ENCODE assay signal across 7 cellular contexts in the genomic region with DNA sequence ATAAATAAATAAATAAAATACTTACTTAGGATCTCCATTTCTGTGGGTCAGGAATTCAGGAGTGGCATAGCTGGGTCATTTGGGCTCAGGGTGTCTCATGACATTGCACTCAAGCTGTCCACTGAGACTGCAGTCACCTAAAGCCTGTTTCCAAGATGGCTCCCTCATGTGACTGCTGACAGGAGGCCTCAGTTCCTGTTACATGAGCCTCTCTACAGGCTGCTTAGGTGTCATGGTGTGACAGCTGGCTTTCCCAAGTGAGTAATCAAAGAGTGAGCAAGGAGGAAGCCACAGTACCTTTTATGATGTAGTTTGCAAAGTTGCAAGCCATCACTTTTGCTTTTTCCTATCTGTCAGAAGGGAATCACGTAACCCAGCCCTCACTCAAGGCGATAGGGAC. TPM values are rescaled to one million over a fixed set of nuclear protein-coding genes. Genes with fewer than 3 reads are reported as not detected.
DNase-seq lines count a peak whose midpoint lies in the region; ATAC-seq and TF ChIP-seq lines count a peak whose summit lies in the region.
"Not testable (repeated sequence)": the region's sequence is repeated elsewhere in the genome, so short reads cannot be mapped to it uniquely, and the experiment has no call there.

No MANE protein-coding gene starts in this region.

- H3K4me3 ChIP-seq in DND-41 (ENCODE audit: low read depth in 1 of 2, low read length in 2 of 2); naive thymus-derived CD4-positive, alpha-beta T cell (ENCODE audit: low read length): not testable (repeated sequence)

- H2AFZ ChIP-seq in DND-41 (ENCODE audit: low read depth, low read length): not testable (repeated sequence)

- H3K9ac ChIP-seq in DND-41 (ENCODE audit: low read depth, low read length): not testable (repeated sequence)

- not testable (repeated sequence) for H4K20me1 ChIP-seq in DND-41 (ENCODE audit: insufficient read depth, low read length)

- not testable (repeated sequence) for H3K4me2 ChIP-seq in DND-41 (ENCODE audit: insufficient read depth, low read length)

- H3K27ac Mint-ChIP-seq in WTC11: peak overlapping the region; percentile 70; the same call in 1 of the 2 replicates
- not testable (repeated sequence) for H3K27ac Mint-ChIP-seq in activated CD8-positive, alpha-beta memory T cell treated with anti-CD3 and anti-CD28 coated beads, Interleukin-2, amount 10 ng/mL, durations not matched to agents 7 days and 5 days; activated naive CD8-positive, alpha-beta T cell treated with anti-CD3 and anti-CD28 coated beads, Interleukin-2, amount 10 ng/mL, durations not matched to agents 7 days and 5 days; naive thymus-derived CD4-positive, alpha-beta T cell; stimulated activated effector memory CD8-positive, alpha-beta T cell treated with anti-CD3 and anti-CD28 coated beads, Interleukin-12 subunit alpha, Interleukin-12 subunit beta, amount 100 ng/mL, for 72 hours

- not testable (repeated sequence) for H3K27me3 ChIP-seq in DND-41 (ENCODE audit: insufficient read depth, low read length, poor library complexity); naive thymus-derived CD4-positive, alpha-beta T cell (ENCODE audit: control insufficient read depth in 2 of 2, insufficient read depth in 2 of 2, low read length in 2 of 2)

- DNase-seq in DND-41; WTC11 (ENCODE audit: low spot score); activated CD8-positive, alpha-beta memory T cell treated with anti-CD3 and anti-CD28 coated beads, Interleukin-2, amount 10 ng/mL, durations not matched to agents 7 days and 5 days; activated naive CD8-positive, alpha-beta T cell treated with anti-CD3 and anti-CD28 coated beads, Interleukin-2, amount 10 ng/mL, durations not matched to agents 7 days and 5 days; naive thymus-derived CD4-positive, alpha-beta T cell; stimulated activated effector memory CD8-positive, alpha-beta T cell treated with anti-CD3 and anti-CD28 coated beads, Interleukin-12 subunit alpha, Interleukin-12 subunit beta, amount 100 ng/mL, for 72 hours (ENCODE audit: low spot score in 2 of 2): not testable (repeated sequence)

- CTCF ChIA-PET in WTC11 (lab: Charles Lee); activated CD8-positive, alpha-beta memory T cell treated with anti-CD3 and anti-CD28 coated beads, Interleukin-2, amount 10 ng/mL, durations not matched to agents 7 days and 5 days (lab: Charles Lee); naive thymus-derived CD4-positive, alpha-beta T cell (lab: Charles Lee): not testable (repeated sequence)

- H3K4me1 Mint-ChIP-seq in WTC11; activated CD8-positive, alpha-beta memory T cell treated with anti-CD3 and anti-CD28 coated beads, Interleukin-2, amount 10 ng/mL, durations not matched to agents 7 days and 5 days; activated naive CD8-positive, alpha-beta T cell treated with anti-CD3 and anti-CD28 coated beads, Interleukin-2, amount 10 ng/mL, durations not matched to agents 7 days and 5 days; naive thymus-derived CD4-positive, alpha-beta T cell; stimulated activated effector memory CD8-positive, alpha-beta T cell treated with anti-CD3 and anti-CD28 coated beads, Interleukin-12 subunit alpha, Interleukin-12 subunit beta, amount 100 ng/mL, for 72 hours: not testable (repeated sequence)

- not testable (repeated sequence) for H3K36me3 Mint-ChIP-seq in WTC11; activated CD8-positive, alpha-beta memory T cell treated with anti-CD3 and anti-CD28 coated beads, Interleukin-2, amount 10 ng/mL, durations not matched to agents 7 days and 5 days; activated naive CD8-positive, alpha-beta T cell treated with anti-CD3 and anti-CD28 coated beads, Interleukin-2, amount 10 ng/mL, durations not matched to agents 7 days and 5 days; naive thymus-derived CD4-positive, alpha-beta T cell; stimulated activated effector memory CD8-positive, alpha-beta T cell treated with anti-CD3 and anti-CD28 coated beads, Interleukin-12 subunit alpha, Interleukin-12 subunit beta, amount 100 ng/mL, for 72 hours

- not testable (repeated sequence) for H3K36me3 ChIP-seq in DND-41 (ENCODE audit: insufficient read depth, low read length); naive thymus-derived CD4-positive, alpha-beta T cell (ENCODE audit: control insufficient read depth in 2 of 3, insufficient read depth in 3 of 3, low read length in 3 of 3)

- H3K27me3 Mint-ChIP-seq in WTC11 (ENCODE audit: low read depth); activated CD8-positive, alpha-beta memory T cell treated with anti-CD3 and anti-CD28 coated beads, Interleukin-2, amount 10 ng/mL, durations not matched to agents 7 days and 5 days; activated naive CD8-positive, alpha-beta T cell treated with anti-CD3 and anti-CD28 coated beads, Interleukin-2, amount 10 ng/mL, durations not matched to agents 7 days and 5 days; naive thymus-derived CD4-positive, alpha-beta T cell: not testable (repeated sequence)

- not testable (repeated sequence) for TF ChIP-seq CTCF in DND-41 (IDR thresholded peaks at IDR 0.05; ENCODE audit: borderline replicate concordance, extremely low read depth, low read length, poor library complexity, severe bottlenecking); WTC11 (IDR thresholded peaks at IDR 0.05)

- not testable (repeated sequence) for H3K9me3 Mint-ChIP-seq in WTC11; activated CD8-positive, alpha-beta memory T cell treated with anti-CD3 and anti-CD28 coated beads, Interleukin-2, amount 10 ng/mL, durations not matched to agents 7 days and 5 days (ENCODE audit: low read depth); activated naive CD8-positive, alpha-beta T cell treated with anti-CD3 and anti-CD28 coated beads, Interleukin-2, amount 10 ng/mL, durations not matched to agents 7 days and 5 days; naive thymus-derived CD4-positive, alpha-beta T cell; stimulated activated effector memory CD8-positive, alpha-beta T cell treated with anti-CD3 and anti-CD28 coated beads, Interleukin-12 subunit alpha, Interleukin-12 subunit beta, amount 100 ng/mL, for 72 hours

- H3K4me1 ChIP-seq in DND-41 (ENCODE audit: insufficient read depth, low read length); naive thymus-derived CD4-positive, alpha-beta T cell (ENCODE audit: control insufficient read depth in 2 of 2, insufficient read depth in 2 of 2, low read length in 2 of 2): not testable (repeated sequence)

- POLR2A ChIA-PET in WTC11 (lab: Charles Lee); activated naive CD8-positive, alpha-beta T cell treated with anti-CD3 and anti-CD28 coated beads, Interleukin-2, amount 10 ng/mL, durations not matched to agents 7 days and 5 days (lab: Charles Lee); naive thymus-derived CD4-positive, alpha-beta T cell (lab: Charles Lee): not testable (repeated sequence)

- peak; percentile 47; the same call in 2 of the 3 replicates for ATAC-seq in DND-41 (ENCODE audit: insufficient read depth, low read depth)
- ATAC-seq in WTC11: peak; percentile 50; the same call in 1 of the 2 replicates
- ATAC-seq in activated CD8-positive, alpha-beta memory T cell treated with anti-CD3 and anti-CD28 coated beads, Interleukin-2, amount 10 ng/mL, durations not matched to agents 7 days and 5 days: peak; percentile 49
- ATAC-seq in activated naive CD8-positive, alpha-beta T cell treated with anti-CD3 and anti-CD28 coated beads, Interleukin-2, amount 10 ng/mL, durations not matched to agents 7 days and 5 days (ENCODE audit: low read depth): peak; percentile 52
- peak; percentile 73 for ATAC-seq in esophagus mucosa
- ATAC-seq in naive thymus-derived CD4-positive, alpha-beta T cell: peak; percentile 27
- ATAC-seq in stimulated activated effector memory CD8-positive, alpha-beta T cell treated with anti-CD3 and anti-CD28 coated beads, Interleukin-12 subunit alpha, Interleukin-12 subunit beta, amount 100 ng/mL, for 72 hours: peak; percentile 92

- H3K79me2 ChIP-seq in DND-41 (ENCODE audit: insufficient read depth, low read length): not testable (repeated sequence)

- H3K4me3 Mint-ChIP-seq in WTC11; activated CD8-positive, alpha-beta memory T cell treated with anti-CD3 and anti-CD28 coated beads, Interleukin-2, amount 10 ng/mL, durations not matched to agents 7 days and 5 days; activated naive CD8-positive, alpha-beta T cell treated with anti-CD3 and anti-CD28 coated beads, Interleukin-2, amount 10 ng/mL, durations not matched to agents 7 days and 5 days; naive thymus-derived CD4-positive, alpha-beta T cell; stimulated activated effector memory CD8-positive, alpha-beta T cell treated with anti-CD3 and anti-CD28 coated beads, Interleukin-12 subunit alpha, Interleukin-12 subunit beta, amount 100 ng/mL, for 72 hours: not testable (repeated sequence)

- H3K27ac ChIP-seq in DND-41 (ENCODE audit: low read length); naive thymus-derived CD4-positive, alpha-beta T cell (ENCODE audit: low read depth, low read length): not testable (repeated sequence)

- intact Hi-C loops in naive thymus-derived CD4-positive, alpha-beta T cell (cut with micrococcal nuclease): not testable (repeated sequence)

- H3K9me3 ChIP-seq in DND-41 (ENCODE audit: insufficient read depth, low read length, severe bottlenecking); naive thymus-derived CD4-positive, alpha-beta T cell (ENCODE audit: control insufficient read depth in 2 of 3, low read length in 3 of 3): not testable (repeated sequence)

RNA-seq across cellular contexts. Expression of a gene that starts 55.9 kb away (rescaled TPM):
- total RNA-seq in WTC11 (2021): 298 to 333 TPM (median 313 TPM) in 3 replicates
- total RNA-seq in activated CD8-positive, alpha-beta memory T cell treated with anti-CD3 and anti-CD28 coated beads, Interleukin-2, amount 10 ng/mL, durations not matched to agents 7 days and 5 days: 100 to 1,000 TPM; 186 to 230 TPM
- 100 to 1,000 TPM; 132 to 137 TPM for total RNA-seq in activated naive CD8-positive, alpha-beta T cell treated with anti-CD3 and anti-CD28 coated beads, Interleukin-2, amount 10 ng/mL, durations not matched to agents 7 days and 5 days
- 204 TPM for total RNA-seq in esophagus mucosa
- 100 to 1,000 TPM in 1 of 5 experiments, 10 to 100 TPM in 4; 71.7 to 172 (median 74.6) TPM for total RNA-seq in naive thymus-derived CD4-positive, alpha-beta T cell
- 100 to 1,000 TPM; 134 TPM for polyA plus RNA-seq in naive thymus-derived CD4-positive, alpha-beta T cell

RNA-seq across cellular contexts. Expression of a gene that starts 56.0 kb away (rescaled TPM):
- total RNA-seq in WTC11 (2021): 21.3 to 28.2 TPM (median 27.8 TPM) in 3 replicates
- total RNA-seq in activated CD8-positive, alpha-beta memory T cell treated with anti-CD3 and anti-CD28 coated beads, Interleukin-2, amount 10 ng/mL, durations not matched to agents 7 days and 5 days: 10 to 100 TPM; 42.6 to 43.6 TPM
- 10 to 100 TPM; 28.7 to 30.3 TPM for total RNA-seq in activated naive CD8-positive, alpha-beta T cell treated with anti-CD3 and anti-CD28 coated beads, Interleukin-2, amount 10 ng/mL, durations not matched to agents 7 days and 5 days
- 37.6 TPM for total RNA-seq in esophagus mucosa
- 10 to 100 TPM; 11.3 to 31.7 (median 20.0) TPM for total RNA-seq in naive thymus-derived CD4-positive, alpha-beta T cell
- 10 to 100 TPM; 36.7 to 45.5 TPM for polyA plus RNA-seq in naive thymus-derived CD4-positive, alpha-beta T cell

Comparison
In these comparisons a context has a peak if more than half of its experiments do, and no peak if none do; other contexts are left out.
1. ATAC-seq: peak in every context shown above with its lines; median percentile 92 in stimulated activated effector memory CD8-positive, alpha-beta T cell treated with anti-CD3 and anti-CD28 coated beads, Interleukin-12 subunit alpha, Interleukin-12 subunit beta, amount 100 ng/mL, for 72 hours; 73 in esophagus mucosa; 52 in activated naive CD8-positive, alpha-beta T cell treated with anti-CD3 and anti-CD28 coated beads, Interleukin-2, amount 10 ng/mL, durations not matched to agents 7 days and 5 days; 50 in WTC11; 49 in activated CD8-positive, alpha-beta memory T cell treated with anti-CD3 and anti-CD28 coated beads, Interleukin-2, amount 10 ng/mL, durations not matched to agents 7 days and 5 days; 47 in DND-41; 27 in naive thymus-derived CD4-positive, alpha-beta T cell.